1 cellular context compared by ENCODE assay signal in the genomic region with DNA sequence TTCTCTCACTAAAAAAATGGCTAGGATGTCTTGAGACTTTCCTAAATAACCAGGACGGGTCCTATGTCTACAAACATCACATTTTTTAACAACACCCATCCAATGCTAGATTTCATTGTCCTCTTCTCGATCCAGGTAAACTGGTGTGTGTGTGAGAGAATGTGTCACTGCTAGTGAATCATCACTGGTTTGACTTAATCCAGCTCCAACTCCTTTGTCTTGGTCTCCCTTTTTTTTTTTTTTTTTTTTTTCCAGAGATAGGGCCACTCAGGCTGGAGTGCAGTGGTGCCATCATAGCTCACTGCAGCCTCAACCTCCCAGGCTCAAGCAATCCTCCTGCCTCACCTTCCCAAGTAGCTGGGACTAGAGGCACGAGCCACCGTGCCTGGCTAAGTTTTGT.
TF ChIP-seq lines count a peak whose summit lies in the region.

No MANE protein-coding gene starts in this region.

TF ChIP-seq in WTC11, 78 proteins besides CTCF, POLR2A, EP300 and RAD21 (continued from another document):
- no peak for TF ChIP-seq USF1 (CRISPR knock-in tag; IDR thresholded peaks at IDR 0.05)
- TF ChIP-seq ARID4B (CRISPR knock-in tag; IDR thresholded peaks at IDR 0.05; ENCODE audit: borderline replicate concordance): no peak
- TF ChIP-seq, protein P1, sequence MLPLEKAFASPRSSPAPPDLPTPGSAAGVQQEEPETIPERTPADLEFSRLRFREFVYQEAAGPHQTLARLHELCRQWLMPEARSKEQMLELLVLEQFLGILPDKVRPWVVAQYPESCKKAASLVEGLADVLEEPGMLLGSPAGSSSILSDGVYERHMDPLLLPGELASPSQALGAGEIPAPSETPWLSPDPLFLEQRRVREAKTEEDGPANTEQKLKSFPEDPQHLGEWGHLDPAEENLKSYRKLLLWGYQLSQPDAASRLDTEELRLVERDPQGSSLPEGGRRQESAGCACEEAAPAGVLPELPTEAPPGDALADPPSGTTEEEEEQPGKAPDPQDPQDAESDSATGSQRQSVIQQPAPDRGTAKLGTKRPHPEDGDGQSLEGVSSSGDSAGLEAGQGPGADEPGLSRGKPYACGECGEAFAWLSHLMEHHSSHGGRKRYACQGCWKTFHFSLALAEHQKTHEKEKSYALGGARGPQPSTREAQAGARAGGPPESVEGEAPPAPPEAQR (CRISPR knock-in tag; IDR thresholded peaks at IDR 0.05): no peak
- no peak for TF ChIP-seq ATF6 (CRISPR knock-in tag; IDR thresholded peaks at IDR 0.05)
- no peak for TF ChIP-seq MYBL2 (CRISPR knock-in tag; IDR thresholded peaks at IDR 0.05)
- TF ChIP-seq GTF2I (CRISPR knock-in tag; conservative IDR thresholded peaks at IDR 0.05): no peak
- TF ChIP-seq CBFB (CRISPR knock-in tag; IDR thresholded peaks at IDR 0.05; ENCODE audit: low read depth): no peak
- no peak for TF ChIP-seq FOXJ3 (CRISPR knock-in tag; IDR thresholded peaks at IDR 0.05; ENCODE audit: borderline replicate concordance)
- TF ChIP-seq ZBTB21 (CRISPR knock-in tag; IDR thresholded peaks at IDR 0.05; ENCODE audit: borderline replicate concordance): no peak
- TF ChIP-seq CREB1 (CRISPR knock-in tag; IDR thresholded peaks at IDR 0.05): no peak
- TF ChIP-seq, protein P2, sequence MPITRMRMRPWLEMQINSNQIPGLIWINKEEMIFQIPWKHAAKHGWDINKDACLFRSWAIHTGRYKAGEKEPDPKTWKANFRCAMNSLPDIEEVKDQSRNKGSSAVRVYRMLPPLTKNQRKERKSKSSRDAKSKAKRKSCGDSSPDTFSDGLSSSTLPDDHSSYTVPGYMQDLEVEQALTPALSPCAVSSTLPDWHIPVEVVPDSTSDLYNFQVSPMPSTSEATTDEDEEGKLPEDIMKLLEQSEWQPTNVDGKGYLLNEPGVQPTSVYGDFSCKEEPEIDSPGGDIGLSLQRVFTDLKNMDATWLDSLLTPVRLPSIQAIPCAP (CRISPR knock-in tag; IDR thresholded peaks at IDR 0.05): no peak
- no peak for TF ChIP-seq TEAD1 (CRISPR knock-in tag; IDR thresholded peaks at IDR 0.05)
- TF ChIP-seq, protein P3, sequence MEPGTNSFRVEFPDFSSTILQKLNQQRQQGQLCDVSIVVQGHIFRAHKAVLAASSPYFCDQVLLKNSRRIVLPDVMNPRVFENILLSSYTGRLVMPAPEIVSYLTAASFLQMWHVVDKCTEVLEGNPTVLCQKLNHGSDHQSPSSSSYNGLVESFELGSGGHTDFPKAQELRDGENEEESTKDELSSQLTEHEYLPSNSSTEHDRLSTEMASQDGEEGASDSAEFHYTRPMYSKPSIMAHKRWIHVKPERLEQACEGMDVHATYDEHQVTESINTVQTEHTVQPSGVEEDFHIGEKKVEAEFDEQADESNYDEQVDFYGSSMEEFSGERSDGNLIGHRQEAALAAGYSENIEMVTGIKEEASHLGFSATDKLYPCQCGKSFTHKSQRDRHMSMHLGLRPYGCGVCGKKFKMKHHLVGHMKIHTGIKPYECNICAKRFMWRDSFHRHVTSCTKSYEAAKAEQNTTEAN (CRISPR knock-in tag; IDR thresholded peaks at IDR 0.05): no peak
